In genomic region chr5:112554089-112554977, GRCh38 we compare ENCODE assay signal across 1 cellular context.
TF ChIP-seq lines count a peak whose summit lies in the region.

No MANE protein-coding gene starts in this region.

TF ChIP-seq in neural cell, 6 proteins besides CTCF, POLR2A, EP300 and RAD21 (continued from another document):
- peak; percentile 55 for TF ChIP-seq REST (IDR thresholded peaks at IDR 0.05; ENCODE audit: borderline replicate concordance)
